ENCODE assay signal across 1 cellular context in the genomic region with DNA sequence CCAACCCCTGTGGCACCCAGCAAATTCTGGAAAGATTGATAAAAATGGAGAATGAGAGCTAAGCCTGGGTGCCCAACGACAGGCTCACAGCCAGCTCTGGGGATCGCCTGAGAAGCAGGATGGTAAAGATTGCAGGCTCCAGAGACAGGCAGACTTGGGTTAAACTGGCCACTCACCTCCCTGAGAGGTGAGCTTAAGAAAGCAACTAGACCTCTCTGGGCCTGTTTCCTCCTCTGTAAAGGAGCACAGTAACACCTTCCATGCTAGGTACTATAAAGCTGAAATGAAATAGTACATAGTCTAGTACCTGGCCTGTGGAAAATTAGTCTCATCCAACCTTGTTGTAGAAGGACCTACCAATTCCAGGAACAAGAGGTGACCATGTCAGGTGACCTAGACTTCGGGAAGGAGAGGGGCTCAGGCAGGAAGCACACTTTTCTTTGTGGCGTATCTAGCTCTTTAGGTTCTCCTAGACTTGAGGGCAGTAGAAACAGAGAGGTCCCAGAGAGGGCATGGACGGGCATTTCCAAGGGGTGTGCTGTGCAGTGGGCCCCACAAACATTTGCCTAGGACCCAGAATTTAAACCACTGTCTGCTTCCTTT.
TF ChIP-seq lines count a peak whose summit lies in the region.

No MANE protein-coding gene starts in this region.

TF ChIP-seq in K562, 482 proteins besides CTCF, POLR2A, EP300 and RAD21 (continued from another document):
- TF ChIP-seq PRDM10 (IDR thresholded peaks at IDR 0.05; ENCODE audit: partially characterized antibody) (peak; percentile 94), USF1 (CRISPR knock-in tag; IDR thresholded peaks at IDR 0.05) (peak; percentile 35; the same call in 1 of the 2 replicates), RAD51 (IDR thresholded peaks at IDR 0.05; ENCODE audit: borderline replicate concordance, low read depth) (peak; percentile 42; the same call in 1 of the 2 replicates), TEAD2 (tag; IDR thresholded peaks at IDR 0.05) (no peak), FOXK2 (conservative IDR thresholded peaks at IDR 0.05 in 1 of 2, IDR thresholded peaks at IDR 0.05 in 1 of 2; ENCODE audit: low read depth in 2 of 2) (peak in 1 of 2 experiments; percentile 43; a peak in 1 of 4 replicates), RHOXF2B (CRISPR knock-in tag; conservative IDR thresholded peaks at IDR 0.05) (0 out of 2 replicates have a peak, but pooled peaks have one; percentile 43)
- TF ChIP-seq, protein P1, sequence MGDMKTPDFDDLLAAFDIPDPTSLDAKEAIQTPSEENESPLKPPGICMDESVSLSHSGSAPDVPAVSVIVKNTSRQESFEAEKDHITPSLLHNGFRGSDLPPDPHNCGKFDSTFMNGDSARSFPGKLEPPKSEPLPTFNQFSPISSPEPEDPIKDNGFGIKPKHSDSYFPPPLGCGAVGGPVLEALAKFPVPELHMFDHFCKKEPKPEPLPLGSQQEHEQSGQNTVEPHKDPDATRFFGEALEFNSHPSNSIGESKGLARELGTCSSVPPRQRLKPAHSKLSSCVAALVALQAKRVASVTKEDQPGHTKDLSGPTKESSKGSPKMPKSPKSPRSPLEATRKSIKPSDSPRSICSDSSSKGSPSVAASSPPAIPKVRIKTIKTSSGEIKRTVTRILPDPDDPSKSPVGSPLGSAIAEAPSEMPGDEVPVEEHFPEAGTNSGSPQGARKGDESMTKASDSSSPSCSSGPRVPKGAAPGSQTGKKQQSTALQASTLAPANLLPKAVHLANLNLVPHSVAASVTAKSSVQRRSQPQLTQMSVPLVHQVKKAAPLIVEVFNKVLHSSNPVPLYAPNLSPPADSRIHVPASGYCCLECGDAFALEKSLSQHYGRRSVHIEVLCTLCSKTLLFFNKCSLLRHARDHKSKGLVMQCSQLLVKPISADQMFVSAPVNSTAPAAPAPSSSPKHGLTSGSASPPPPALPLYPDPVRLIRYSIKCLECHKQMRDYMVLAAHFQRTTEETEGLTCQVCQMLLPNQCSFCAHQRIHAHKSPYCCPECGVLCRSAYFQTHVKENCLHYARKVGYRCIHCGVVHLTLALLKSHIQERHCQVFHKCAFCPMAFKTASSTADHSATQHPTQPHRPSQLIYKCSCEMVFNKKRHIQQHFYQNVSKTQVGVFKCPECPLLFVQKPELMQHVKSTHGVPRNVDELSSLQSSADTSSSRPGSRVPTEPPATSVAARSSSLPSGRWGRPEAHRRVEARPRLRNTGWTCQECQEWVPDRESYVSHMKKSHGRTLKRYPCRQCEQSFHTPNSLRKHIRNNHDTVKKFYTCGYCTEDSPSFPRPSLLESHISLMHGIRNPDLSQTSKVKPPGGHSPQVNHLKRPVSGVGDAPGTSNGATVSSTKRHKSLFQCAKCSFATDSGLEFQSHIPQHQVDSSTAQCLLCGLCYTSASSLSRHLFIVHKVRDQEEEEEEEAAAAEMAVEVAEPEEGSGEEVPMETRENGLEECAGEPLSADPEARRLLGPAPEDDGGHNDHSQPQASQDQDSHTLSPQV (IDR thresholded peaks at IDR 0.05): peak; percentile 58; the same call in 1 of the 2 replicates
